Comparison of ENCODE assay signal across 23 cellular contexts in genomic region chr9:134912126-134912840, GRCh38. TPM values are rescaled to one million over a fixed set of nuclear protein-coding genes. Genes with fewer than 3 reads are reported as not detected.
"Had no signal": no experiment of that assay in that cellular context is flagged by ENCODE, and none has a peak within 500 bp of the region (broad histone marks: within the 10 kb centered on the region; RNA-seq: fewer than 3 reads in every experiment).

No MANE protein-coding gene starts in this region.

- ATAC-seq: left colon; stimulated activated memory B cell treated with anti-CD40 and anti-IgM and Interleukin-4, amounts not matched to agents 10 μg/mL and 1 μg/mL and 100 μg/mL, for 72 hours had no signal

- H3K36me3 Mint-ChIP-seq: activated naive CD8-positive, alpha-beta T cell; stimulated activated memory B cell treated with anti-CD40 and anti-IgM and Interleukin-4, amounts not matched to agents 10 μg/mL and 1 μg/mL and 100 μg/mL, for 72 hours had no signal

- H3K9me3 ChIP-seq: ovary, sigmoid colon, thoracic aorta had no signal

- H3K27ac ChIP-seq: dorsolateral prefrontal cortex, epithelial cell of prostate, ovary, sigmoid colon, thoracic aorta, WERI-Rb-1 had no signal

- H3K27ac Mint-ChIP-seq: activated naive CD8-positive, alpha-beta T cell; endodermal cell; nephron; stimulated activated memory B cell treated with anti-CD40 and anti-IgM and Interleukin-4, amounts not matched to agents 10 μg/mL and 1 μg/mL and 100 μg/mL, for 72 hours had no signal

- H3K4me3 Mint-ChIP-seq: activated naive CD8-positive, alpha-beta T cell; endodermal cell; nephron; stimulated activated memory B cell treated with anti-CD40 and anti-IgM and Interleukin-4, amounts not matched to agents 10 μg/mL and 1 μg/mL and 100 μg/mL, for 72 hours had no signal

- H3K27me3 ChIP-seq: ovary had no signal

- H3K4me3 ChIP-seq: dorsolateral prefrontal cortex, ovary, sigmoid colon, thoracic aorta had no signal

- H3K4me1 Mint-ChIP-seq: endodermal cell; nephron; stimulated activated memory B cell treated with anti-CD40 and anti-IgM and Interleukin-4, amounts not matched to agents 10 μg/mL and 1 μg/mL and 100 μg/mL, for 72 hours had no signal

- H3K4me1 ChIP-seq: sigmoid colon had no signal

- DNase-seq: activated CD4-positive, alpha-beta T cell treated with anti-CD3 and anti-CD28 coated beads for 1 hour; endodermal cell; foreskin fibroblast; glutamatergic neuron; hippocampal formation; left colon; midbrain; sigmoid colon; stimulated activated CD4-positive, alpha-beta T cell treated with anti-CD3 and anti-CD28 coated beads, Interleukin-4, amount 100 ng/mL, for 24 hours; WERI-Rb-1 had no signal

- H3K9me3 Mint-ChIP-seq: endodermal cell; nephron; stimulated activated memory B cell treated with anti-CD40 and anti-IgM and Interleukin-4, amounts not matched to agents 10 μg/mL and 1 μg/mL and 100 μg/mL, for 72 hours had no signal

- H3K36me3 ChIP-seq: ovary, sigmoid colon, thoracic aorta, WERI-Rb-1 had no signal

RNA-seq across cellular contexts. Expression of gene FCN1, which starts 5.4 kb away (rescaled TPM):
- total RNA-seq: activated CD8-positive, alpha-beta memory T cell treated with anti-CD3 and anti-CD28 coated beads for 36 hours; bronchial epithelial cell; endodermal cell; lung microvascular endothelial cell; pulmonary artery endothelial cell; T-helper 2 cell treated with Interferon-gamma antibody and Interleukin-4, amounts not matched to agents 100 ng/mL and 5 ng/mL, for 36 hours had no signal

RNA-seq across cellular contexts. Expression of gene FCN2, which starts 31.7 kb away (rescaled TPM):
- total RNA-seq: activated CD8-positive, alpha-beta memory T cell treated with anti-CD3 and anti-CD28 coated beads for 36 hours; bronchial epithelial cell; cerebellum; endodermal cell; left colon; lung microvascular endothelial cell; pulmonary artery endothelial cell; sigmoid colon; T-helper 2 cell treated with Interferon-gamma antibody and Interleukin-4, amounts not matched to agents 100 ng/mL and 5 ng/mL, for 36 hours; thoracic aorta had no signal
